Comparison of ENCODE assay signal across 8 cellular contexts in the genomic region with DNA sequence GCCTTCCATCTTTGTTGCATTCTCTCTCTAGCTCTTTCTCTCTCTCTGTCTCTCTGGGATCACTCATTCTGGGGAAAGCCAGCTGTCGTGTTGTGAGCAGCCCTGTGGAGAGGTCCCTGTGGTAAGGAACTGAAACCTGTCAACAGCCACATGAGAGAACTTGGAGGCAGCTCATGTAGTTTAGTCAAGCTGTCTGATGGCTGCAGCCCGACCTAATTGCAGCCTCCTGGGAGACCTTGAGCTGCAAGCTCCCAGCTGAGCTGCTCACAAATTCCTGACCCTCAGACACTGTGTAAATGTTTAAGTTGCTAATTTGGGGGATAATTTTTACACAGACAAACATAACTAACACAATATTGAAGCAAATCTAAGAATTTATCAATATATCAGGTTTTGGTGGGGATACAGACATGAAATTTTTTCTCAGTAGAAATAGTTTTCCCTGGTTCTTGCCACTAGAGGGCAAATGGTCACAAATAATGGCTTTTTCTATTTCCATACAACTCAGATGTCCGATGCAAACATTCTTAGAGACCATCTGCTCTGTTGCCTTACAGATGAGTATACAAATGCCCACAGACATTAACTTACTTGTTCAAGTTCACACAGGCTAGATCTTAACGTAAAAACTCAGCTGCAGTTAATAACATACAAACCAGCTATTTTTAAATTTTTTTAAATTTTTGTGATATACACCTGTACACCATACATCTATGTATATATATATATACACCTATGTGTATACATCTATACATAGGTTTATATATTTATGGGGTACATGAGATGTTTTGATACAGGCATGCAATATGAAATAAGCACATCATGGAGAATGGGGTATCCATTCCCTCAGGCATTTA. TPM values are rescaled to one million over a fixed set of nuclear protein-coding genes. Genes with fewer than 3 reads are reported as not detected.
A peak's percentile ranks its signal among the peaks of the same experiment; 100 is the strongest.
DNase-seq lines count a peak whose midpoint lies in the region; ATAC-seq, FAIRE-seq and TF ChIP-seq lines count a peak whose summit lies in the region.
"Had no signal": no experiment of that assay in that cellular context is flagged by ENCODE, and none has a peak within 500 bp of the region (broad histone marks: within the 10 kb centered on the region; RNA-seq: fewer than 3 reads in every experiment).

No MANE protein-coding gene starts in this region.

- WGBS in small intestine, 3 donors = 28 to 33% (median 30%) methylated on average over 4 of the region's 4 CpGs

- H3K4me3 ChIP-seq in left ventricle myocardium inferior (no peak overlapping the region), small intestine (ENCODE audit: low read depth in 1 of 2, low read length in 2 of 2) (no peak overlapping the region)

- ATAC-seq in GM19468 (IDR thresholded peaks at IDR 0.05; ENCODE audit: extremely low read depth, unreplicated experiment) (peak; percentile 82), HG03439 (IDR thresholded peaks at IDR 0.05; ENCODE audit: unreplicated experiment) (peak; percentile 83)
- ATAC-seq in activated T-helper 17 cell treated with anti-CD3 and anti-CD28 coated beads, Interleukin-2, amount 50 U/mL, for 72 hours (replicated peaks) = peak; percentile 96

- no peak overlapping the region for H3K27ac Mint-ChIP-seq in activated T-helper 17 cell treated with anti-CD3 and anti-CD28 coated beads, Interleukin-2, amount 50 U/mL, for 72 hours

- peaks cover 7% of the 10 kb centered on the region for H3K4me1 Mint-ChIP-seq in activated T-helper 17 cell treated with anti-CD3 and anti-CD28 coated beads, Interleukin-2, amount 50 U/mL, for 72 hours

- H3K36me3 ChIP-seq in left ventricle myocardium inferior (no peaks in the 10 kb centered on the region), small intestine (ENCODE audit: control insufficient read depth in 2 of 2, insufficient read depth in 2 of 2, low read length in 2 of 2) (no peaks in the 10 kb centered on the region)

- H3K27me3 ChIP-seq in left ventricle myocardium inferior (ENCODE audit: low read depth) (peaks cover 6% of the 10 kb centered on the region), small intestine (ENCODE audit: control insufficient read depth in 2 of 2, insufficient read depth in 2 of 2, low read length in 2 of 2) (no peaks in the 10 kb centered on the region)

- H3K9me3 ChIP-seq in left ventricle myocardium inferior (replicated peaks) (no peaks in the 10 kb centered on the region), small intestine (ENCODE audit: control insufficient read depth, low read depth) (no peaks in the 10 kb centered on the region)

- H3K27ac ChIP-seq in left ventricle myocardium inferior (replicated peaks) (no peak overlapping the region), small intestine (ENCODE audit: low read depth in 1 of 2, low read length in 1 of 2) (no peak overlapping the region)

- FAIRE-seq in small intestine (lab: Jason Lieb, UNC) = no peak
- FAIRE-seq: colon had no signal

- in situ Hi-C loops in G401 (cut with HindIII; ENCODE audit: low sequenced_read_pairs) = no loop called here

- H3K9me3 Mint-ChIP-seq in activated T-helper 17 cell treated with anti-CD3 and anti-CD28 coated beads, Interleukin-2, amount 50 U/mL, for 72 hours = peaks cover 3% of the 10 kb centered on the region

- H3K36me3 Mint-ChIP-seq in activated T-helper 17 cell treated with anti-CD3 and anti-CD28 coated beads, Interleukin-2, amount 50 U/mL, for 72 hours (ENCODE audit: low read depth) = no peaks in the 10 kb centered on the region

- peak; percentile 64 for DNase-seq in G401 (ENCODE audit: low spot score)
- peak; percentile 74 to 89 for DNase-seq in NCI-H446 (lab: John Stamatoyannopoulos, UW)
- DNase-seq in left ventricle myocardium inferior = no peak
- DNase-seq in small intestine = peak; percentile 55

- peaks cover 24% of the 10 kb centered on the region for H3K27me3 Mint-ChIP-seq in activated T-helper 17 cell treated with anti-CD3 and anti-CD28 coated beads, Interleukin-2, amount 50 U/mL, for 72 hours

- intact Hi-C loops in left ventricle myocardium inferior (cut with micrococcal nuclease) = loop anchor here (2.0 kb wide), 1 partner anchor 510 kb away; no protein-coding TSS in a partner anchor

- no peak overlapping the region for H3K4me3 Mint-ChIP-seq in activated T-helper 17 cell treated with anti-CD3 and anti-CD28 coated beads, Interleukin-2, amount 50 U/mL, for 72 hours

- H3K4me1 ChIP-seq in left ventricle myocardium inferior (peaks cover 4% of the 10 kb centered on the region), small intestine (ENCODE audit: control insufficient read depth in 2 of 2, insufficient read depth in 1 of 2, low read depth in 1 of 2, low read length in 1 of 2) (no peaks in the 10 kb centered on the region)

- TF ChIP-seq CTCF in left ventricle myocardium inferior (IDR thresholded peaks at IDR 0.05; ENCODE audit: borderline replicate concordance) = peak; percentile 76

RNA-seq across cellular contexts. Expression of a gene that starts 15.5 kb away (rescaled TPM):
- total RNA-seq in G401 (2014; rRNA removed; shearing (Covaris generic)) = 40.4 and 46.4 TPM in 2 replicates
- 100 to 1,000 TPM; 113 to 151 TPM for total RNA-seq in activated T-helper 17 cell treated with anti-CD3 and anti-CD28 coated beads, Interleukin-2, amount 50 U/mL, for 72 hours
- 32.7 TPM for total RNA-seq in left ventricle myocardium inferior
- 10 to 100 TPM in 2 of 3 donors, 1 to 10 TPM in 1; 10.0 to 21.1 (median 12.3) TPM for polyA plus RNA-seq in small intestine

RNA-seq across cellular contexts. Expression of a gene that starts 46.3 kb away (rescaled TPM):
- 0.64 and 0.68 TPM in 2 replicates for total RNA-seq in G401 (2014; rRNA removed; shearing (Covaris generic))
- total RNA-seq in activated T-helper 17 cell treated with anti-CD3 and anti-CD28 coated beads, Interleukin-2, amount 50 U/mL, for 72 hours = 10 to 100 TPM; 45.9 to 50.2 TPM
- 7.0 TPM for total RNA-seq in left ventricle myocardium inferior
- polyA plus RNA-seq in small intestine = 1 to 10 TPM; 2.5 to 3.2 (median 2.7) TPM
